Comparison of ENCODE assay signal across 5 cellular contexts in the genomic region with DNA sequence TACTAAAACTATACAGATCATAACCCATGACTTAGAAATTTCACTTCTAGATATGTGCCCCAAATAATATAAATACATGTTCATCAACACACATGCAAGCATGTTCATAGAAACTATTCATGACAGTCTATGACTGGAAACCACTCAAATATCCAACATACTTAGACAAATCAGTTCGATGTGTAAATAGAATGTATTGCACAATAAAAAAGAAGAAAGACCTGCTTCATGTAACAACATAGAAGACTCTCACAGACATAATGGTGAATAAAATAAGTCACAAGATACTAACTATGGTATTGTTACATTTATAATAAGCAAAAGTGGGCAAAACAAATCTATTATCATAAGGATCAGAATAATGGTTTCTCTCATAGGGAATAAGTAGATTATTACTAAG.
"Had no signal": no experiment of that assay in that cellular context is flagged by ENCODE, and none has a peak within 500 bp of the region (broad histone marks: within the 10 kb centered on the region; RNA-seq: fewer than 3 reads in every experiment).

No MANE protein-coding gene starts in this region.

- H2AFZ ChIP-seq: GM23248 had no signal

- H3K4me3 ChIP-seq: GM23248 had no signal

- DNase-seq: GM23248, GOT3, H9, HCEC 1CT, KG1 had no signal

- H3K27ac ChIP-seq: GM23248 had no signal

- H3K9ac ChIP-seq: GM23248 had no signal
